ENCODE assay signal across 15 cellular contexts in the genomic region with DNA sequence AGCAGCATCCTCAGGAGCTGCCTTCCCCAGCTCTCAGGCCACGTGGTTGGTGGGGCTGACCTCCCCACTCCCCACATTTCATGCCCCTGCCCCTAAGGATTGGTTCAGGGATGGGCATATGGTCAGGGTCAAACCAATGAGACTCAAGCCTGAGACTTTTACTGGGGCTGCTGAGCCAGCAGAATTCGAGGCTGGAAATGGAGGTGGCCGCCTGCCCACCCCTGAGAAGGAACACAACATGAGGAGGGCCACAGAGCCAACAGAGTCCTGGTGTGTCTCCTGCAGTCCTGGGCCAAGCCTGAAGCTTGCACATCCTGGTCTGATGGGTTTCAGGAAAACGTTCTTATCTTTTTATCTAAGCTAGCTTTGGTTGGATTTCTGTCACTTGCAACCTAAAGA. TPM values are rescaled to one million over a fixed set of nuclear protein-coding genes. Genes with fewer than 3 reads are reported as not detected.
DNase-seq lines count a peak whose midpoint lies in the region; ATAC-seq and TF ChIP-seq lines count a peak whose summit lies in the region.
"Had no signal": no experiment of that assay in that cellular context is flagged by ENCODE, and none has a peak within 500 bp of the region (broad histone marks: within the 10 kb centered on the region; RNA-seq: fewer than 3 reads in every experiment).

No MANE protein-coding gene starts in this region.

- no peak for ATAC-seq in stimulated activated naive B cell treated with anti-CD40 and anti-IgM and Interleukin-4, amounts not matched to agents 10 μg/mL and 1 μg/mL and 100 μg/mL, for 72 hours (replicated peaks)

- DNase-seq in Calu3 (no peak), NCI-H1092 (lab: John Stamatoyannopoulos, UW) (no peak), hepatic stellate cell (ENCODE audit: low spot score) (no peak), NCI-H345 (lab: John Stamatoyannopoulos, UW) (no peak)
- no peak for DNase-seq in activated T-helper 1 cell treated with anti-CD3 and anti-CD28 coated beads, Interleukin-12 subunit alpha, Interleukin-12 subunit beta, Interleukin-2, Interleukin-4 antibody, amounts not matched to agents 30 ng/mL and 10 ng/mL and 1 ng/mL, durations not matched to agents 14 hours and 24 hours and 36 hours (ENCODE audit: low spot score)
- no peak for DNase-seq in stimulated activated naive B cell treated with anti-CD40 and anti-IgM and Interleukin-4, amounts not matched to agents 10 μg/mL and 1 μg/mL and 100 μg/mL, for 72 hours
- DNase-seq: esophagus squamous epithelium; hypothalamus; NK-92 treated with Interleukin-12 subunit alpha and Interleukin-12 subunit beta, amount 100 ng/mL, for 24 hours; nucleus accumbens had no signal

- H3K27me3 ChIP-seq in layer of hippocampus (ENCODE audit: control insufficient read depth, insufficient read depth, low read length): no peaks in the 10 kb centered on the region
- H3K27me3 ChIP-seq: esophagus squamous epithelium had no signal

- TF ChIP-seq CTCF in Calu3 (IDR thresholded peaks at IDR 0.05; ENCODE audit: unreplicated experiment): no peak

- no peaks in the 10 kb centered on the region for H3K27me3 Mint-ChIP-seq in Calu3 (ENCODE audit: unreplicated experiment)
- H3K27me3 Mint-ChIP-seq in activated T-helper 1 cell treated with anti-CD3 and anti-CD28 coated beads, Interleukin-12 subunit alpha, Interleukin-12 subunit beta, Interleukin-2, Interleukin-4 antibody, amounts not matched to agents 30 ng/mL and 10 ng/mL and 1 ng/mL, durations not matched to agents 14 hours and 24 hours and 36 hours (ENCODE audit: insufficient read depth): no peaks in the 10 kb centered on the region
- H3K27me3 Mint-ChIP-seq in stimulated activated naive B cell treated with anti-CD40 and anti-IgM and Interleukin-4, amounts not matched to agents 10 μg/mL and 1 μg/mL and 100 μg/mL, for 72 hours: no peaks in the 10 kb centered on the region

- no TSS peak for BruUV-seq in Calu3 (replicated peaks; lab: Mats Ljungman, UMichigan)

- peak overlapping the region; percentile 56 for H3K27ac Mint-ChIP-seq in Calu3 (ENCODE audit: unreplicated experiment)
- H3K27ac Mint-ChIP-seq in activated T-helper 1 cell treated with anti-CD3 and anti-CD28 coated beads, Interleukin-12 subunit alpha, Interleukin-12 subunit beta, Interleukin-2, Interleukin-4 antibody, amounts not matched to agents 30 ng/mL and 10 ng/mL and 1 ng/mL, durations not matched to agents 14 hours and 24 hours and 36 hours: peak overlapping the region; percentile 24
- H3K27ac Mint-ChIP-seq in stimulated activated naive B cell treated with anti-CD40 and anti-IgM and Interleukin-4, amounts not matched to agents 10 μg/mL and 1 μg/mL and 100 μg/mL, for 72 hours: peak overlapping the region; percentile 92

- peaks cover 14% of the 10 kb centered on the region for H3K36me3 Mint-ChIP-seq in Calu3 (ENCODE audit: insufficient read depth, unreplicated experiment)
- H3K36me3 Mint-ChIP-seq in activated T-helper 1 cell treated with anti-CD3 and anti-CD28 coated beads, Interleukin-12 subunit alpha, Interleukin-12 subunit beta, Interleukin-2, Interleukin-4 antibody, amounts not matched to agents 30 ng/mL and 10 ng/mL and 1 ng/mL, durations not matched to agents 14 hours and 24 hours and 36 hours (ENCODE audit: low read depth): peaks cover 27% of the 10 kb centered on the region
- H3K36me3 Mint-ChIP-seq in stimulated activated naive B cell treated with anti-CD40 and anti-IgM and Interleukin-4, amounts not matched to agents 10 μg/mL and 1 μg/mL and 100 μg/mL, for 72 hours: peaks cover 52 to 60% of the 10 kb centered on the region in 2 donors

- CTCF ChIA-PET in Calu3 (lab: Charles Lee): no interaction called here

- no peak overlapping the region for H3K4me3 Mint-ChIP-seq in Calu3 (ENCODE audit: low read depth, unreplicated experiment)
- H3K4me3 Mint-ChIP-seq in activated T-helper 1 cell treated with anti-CD3 and anti-CD28 coated beads, Interleukin-12 subunit alpha, Interleukin-12 subunit beta, Interleukin-2, Interleukin-4 antibody, amounts not matched to agents 30 ng/mL and 10 ng/mL and 1 ng/mL, durations not matched to agents 14 hours and 24 hours and 36 hours: no peak overlapping the region
- peak overlapping the region in 1 of 2 donors; percentile 51 for H3K4me3 Mint-ChIP-seq in stimulated activated naive B cell treated with anti-CD40 and anti-IgM and Interleukin-4, amounts not matched to agents 10 μg/mL and 1 μg/mL and 100 μg/mL, for 72 hours

- peaks cover 47% of the 10 kb centered on the region for H3K4me1 Mint-ChIP-seq in Calu3 (ENCODE audit: low read depth, unreplicated experiment)
- H3K4me1 Mint-ChIP-seq in activated T-helper 1 cell treated with anti-CD3 and anti-CD28 coated beads, Interleukin-12 subunit alpha, Interleukin-12 subunit beta, Interleukin-2, Interleukin-4 antibody, amounts not matched to agents 30 ng/mL and 10 ng/mL and 1 ng/mL, durations not matched to agents 14 hours and 24 hours and 36 hours (ENCODE audit: low read depth): peaks cover 68% of the 10 kb centered on the region
- peaks cover 46 to 67% of the 10 kb centered on the region in 2 donors for H3K4me1 Mint-ChIP-seq in stimulated activated naive B cell treated with anti-CD40 and anti-IgM and Interleukin-4, amounts not matched to agents 10 μg/mL and 1 μg/mL and 100 μg/mL, for 72 hours

- peak overlapping the region; percentile 10 for H3K27ac ChIP-seq in layer of hippocampus (ENCODE audit: low read depth, low read length)

- no peaks in the 10 kb centered on the region for H3K9me3 Mint-ChIP-seq in Calu3 (ENCODE audit: low read depth, unreplicated experiment)
- H3K9me3 Mint-ChIP-seq in activated T-helper 1 cell treated with anti-CD3 and anti-CD28 coated beads, Interleukin-12 subunit alpha, Interleukin-12 subunit beta, Interleukin-2, Interleukin-4 antibody, amounts not matched to agents 30 ng/mL and 10 ng/mL and 1 ng/mL, durations not matched to agents 14 hours and 24 hours and 36 hours: no peaks in the 10 kb centered on the region
- H3K9me3 Mint-ChIP-seq in stimulated activated naive B cell treated with anti-CD40 and anti-IgM and Interleukin-4, amounts not matched to agents 10 μg/mL and 1 μg/mL and 100 μg/mL, for 72 hours: no peaks in the 10 kb centered on the region

- intact Hi-C loops in Calu3 (cut with micrococcal nuclease; ENCODE audit: unreplicated experiment): no loop called here
- intact Hi-C loops in activated T-helper 1 cell treated with anti-CD3 and anti-CD28 coated beads, Interleukin-12 subunit alpha, Interleukin-12 subunit beta, Interleukin-2, Interleukin-4 antibody, amounts not matched to agents 30 ng/mL and 10 ng/mL and 1 ng/mL, durations not matched to agents 14 hours and 24 hours and 36 hours (cut with micrococcal nuclease): no loop called here

RNA-seq across cellular contexts. Expression of gene EHD4, which starts 5.9 kb away (rescaled TPM):
- 20.2 and 20.7 TPM in 2 replicates for total RNA-seq in Calu3 (2022)
- 29.5 and 30.1 TPM in 2 replicates for total RNA-seq in activated T-helper 1 cell treated with anti-CD3 and anti-CD28 coated beads, Interleukin-12 subunit alpha, Interleukin-12 subunit beta, Interleukin-2, Interleukin-4 antibody, amounts not matched to agents 30 ng/mL and 10 ng/mL and 1 ng/mL, durations not matched to agents 14 hours and 24 hours and 36 hours

RNA-seq across cellular contexts. Expression of gene PLA2G4E, which starts 54.4 kb away (rescaled TPM):
- 0.09 TPM in 1 of 2 replicates, not detected in the other for total RNA-seq in Calu3 (2022)
- total RNA-seq in activated T-helper 1 cell treated with anti-CD3 and anti-CD28 coated beads, Interleukin-12 subunit alpha, Interleukin-12 subunit beta, Interleukin-2, Interleukin-4 antibody, amounts not matched to agents 30 ng/mL and 10 ng/mL and 1 ng/mL, durations not matched to agents 14 hours and 24 hours and 36 hours: not detected in 2 replicates
- total RNA-seq: activated CD8-positive, alpha-beta memory T cell treated with anti-CD3 and anti-CD28 coated beads for 36 hours; G401; HT1080; liver had no signal

Comparison
In these comparisons a context has a peak if more than half of its experiments do, and no peak if none do; other contexts are left out.
1. H3K27ac Mint-ChIP-seq: peak in every context shown above with its lines; median percentile 92 in stimulated activated naive B cell treated with anti-CD40 and anti-IgM and Interleukin-4, amounts not matched to agents 10 μg/mL and 1 μg/mL and 100 μg/mL, for 72 hours; 56 in Calu3; 24 in activated T-helper 1 cell treated with anti-CD3 and anti-CD28 coated beads, Interleukin-12 subunit alpha, Interleukin-12 subunit beta, Interleukin-2, Interleukin-4 antibody, amounts not matched to agents 30 ng/mL and 10 ng/mL and 1 ng/mL, durations not matched to agents 14 hours and 24 hours and 36 hours.